1 cellular context compared by ENCODE assay signal in the genomic region with DNA sequence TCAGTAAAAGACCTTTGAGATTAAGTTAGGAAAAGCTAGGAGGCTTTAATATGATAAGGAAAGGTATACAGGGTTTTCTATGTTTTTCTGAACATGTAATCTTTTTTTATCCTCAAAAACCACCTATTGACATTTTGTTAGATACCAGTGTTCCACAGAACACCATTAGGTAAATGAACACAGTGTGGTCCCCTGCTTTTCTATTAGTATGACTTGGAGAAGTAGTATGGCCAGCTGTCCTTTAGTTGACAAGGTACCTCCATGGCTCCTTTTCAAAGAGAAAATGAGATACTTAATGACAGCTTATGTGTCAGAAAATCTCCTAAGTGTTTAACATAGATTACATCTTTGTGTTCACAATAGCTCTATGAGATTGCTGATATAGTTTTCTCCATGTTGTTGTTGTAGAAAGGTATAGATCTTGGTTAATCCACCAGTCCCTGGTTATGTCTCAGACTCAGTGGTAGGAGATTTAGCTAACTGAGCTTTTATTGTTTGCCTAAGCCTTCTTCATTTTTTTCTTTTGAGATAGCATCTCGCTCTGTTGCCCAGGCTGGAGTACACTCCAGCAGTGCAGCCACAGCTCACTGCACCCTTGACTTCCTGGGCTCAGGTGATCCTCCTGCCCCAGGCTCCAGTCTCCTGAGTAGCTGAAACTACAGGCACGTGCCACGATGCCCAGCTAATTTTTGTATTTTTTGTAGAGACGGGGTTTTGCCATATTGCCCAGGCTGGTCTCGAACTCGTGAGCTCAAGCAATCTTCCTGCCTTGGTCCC.
TF ChIP-seq lines count a peak whose summit lies in the region.

No MANE protein-coding gene starts in this region.

TF ChIP-seq in K562, 482 proteins besides CTCF, POLR2A, EP300 and RAD21 (continues in another document):
- TF ChIP-seq TCFL5 (CRISPR knock-in tag; conservative IDR thresholded peaks at IDR 0.05) (no peak), FIP1L1 (IDR thresholded peaks at IDR 0.05; ENCODE audit: low read depth, low read length, poor library complexity, severe bottlenecking) (no peak), ILK (tag; IDR thresholded peaks at IDR 0.05; ENCODE audit: borderline replicate concordance, low read depth) (no peak), COPS2 (conservative IDR thresholded peaks at IDR 0.05) (no peak), KDM1A (IDR thresholded peaks at IDR 0.05) (no peak), FOXP4 (CRISPR knock-in tag; IDR thresholded peaks at IDR 0.05; ENCODE audit: borderline replicate concordance) (0 out of 2 replicates have a peak, but pooled peaks have one; percentile 23), U2AF1 (optimal IDR thresholded peaks at IDR 0.05; ENCODE audit: low read depth, low read length) (no peak), ARID3B (CRISPR knock-in tag; IDR thresholded peaks at IDR 0.05; ENCODE audit: borderline replicate concordance) (no peak), AFF4 (CRISPR knock-in tag; IDR thresholded peaks at IDR 0.05) (no peak), ZNF384 (IDR thresholded peaks at IDR 0.05; ENCODE audit: low read depth, low read length) (0 out of 2 replicates have a peak, but pooled peaks have one; percentile 22), ZNF830 (CRISPR knock-in tag; IDR thresholded peaks at IDR 0.05) (no peak), CCAR2 (IDR thresholded peaks at IDR 0.05; ENCODE audit: low read depth, low read length) (no peak), PCBP1 (IDR thresholded peaks at IDR 0.05; ENCODE audit: low read depth, low read length, poor library complexity, severe bottlenecking) (no peak), NCOA4 (IDR thresholded peaks at IDR 0.05; ENCODE audit: partially characterized antibody) (no peak), CREB3 (tag; conservative IDR thresholded peaks at IDR 0.05; ENCODE audit: low read depth) (no peak), ELK3 (CRISPR knock-in tag; IDR thresholded peaks at IDR 0.05) (no peak)
- TF ChIP-seq, protein P1, sequence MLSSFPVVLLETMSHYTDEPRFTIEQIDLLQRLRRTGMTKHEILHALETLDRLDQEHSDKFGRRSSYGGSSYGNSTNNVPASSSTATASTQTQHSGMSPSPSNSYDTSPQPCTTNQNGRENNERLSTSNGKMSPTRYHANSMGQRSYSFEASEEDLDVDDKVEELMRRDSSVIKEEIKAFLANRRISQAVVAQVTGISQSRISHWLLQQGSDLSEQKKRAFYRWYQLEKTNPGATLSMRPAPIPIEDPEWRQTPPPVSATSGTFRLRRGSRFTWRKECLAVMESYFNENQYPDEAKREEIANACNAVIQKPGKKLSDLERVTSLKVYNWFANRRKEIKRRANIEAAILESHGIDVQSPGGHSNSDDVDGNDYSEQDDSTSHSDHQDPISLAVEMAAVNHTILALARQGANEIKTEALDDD (IDR thresholded peaks at IDR 0.05) = peak; percentile 58; the same call in 1 of the 2 replicates
- TF ChIP-seq, protein P2, sequence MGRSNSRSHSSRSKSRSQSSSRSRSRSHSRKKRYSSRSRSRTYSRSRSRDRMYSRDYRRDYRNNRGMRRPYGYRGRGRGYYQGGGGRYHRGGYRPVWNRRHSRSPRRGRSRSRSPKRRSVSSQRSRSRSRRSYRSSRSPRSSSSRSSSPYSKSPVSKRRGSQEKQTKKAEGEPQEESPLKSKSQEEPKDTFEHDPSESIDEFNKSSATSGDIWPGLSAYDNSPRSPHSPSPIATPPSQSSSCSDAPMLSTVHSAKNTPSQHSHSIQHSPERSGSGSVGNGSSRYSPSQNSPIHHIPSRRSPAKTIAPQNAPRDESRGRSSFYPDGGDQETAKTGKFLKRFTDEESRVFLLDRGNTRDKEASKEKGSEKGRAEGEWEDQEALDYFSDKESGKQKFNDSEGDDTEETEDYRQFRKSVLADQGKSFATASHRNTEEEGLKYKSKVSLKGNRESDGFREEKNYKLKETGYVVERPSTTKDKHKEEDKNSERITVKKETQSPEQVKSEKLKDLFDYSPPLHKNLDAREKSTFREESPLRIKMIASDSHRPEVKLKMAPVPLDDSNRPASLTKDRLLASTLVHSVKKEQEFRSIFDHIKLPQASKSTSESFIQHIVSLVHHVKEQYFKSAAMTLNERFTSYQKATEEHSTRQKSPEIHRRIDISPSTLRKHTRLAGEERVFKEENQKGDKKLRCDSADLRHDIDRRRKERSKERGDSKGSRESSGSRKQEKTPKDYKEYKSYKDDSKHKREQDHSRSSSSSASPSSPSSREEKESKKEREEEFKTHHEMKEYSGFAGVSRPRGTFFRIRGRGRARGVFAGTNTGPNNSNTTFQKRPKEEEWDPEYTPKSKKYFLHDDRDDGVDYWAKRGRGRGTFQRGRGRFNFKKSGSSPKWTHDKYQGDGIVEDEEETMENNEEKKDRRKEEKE (IDR thresholded peaks at IDR 0.05; ENCODE audit: borderline replicate concordance in 1 of 2, control insufficient read depth in 1 of 2, low read depth in 2 of 2, low read length in 1 of 2) = no peak
- TF ChIP-seq, protein P3, sequence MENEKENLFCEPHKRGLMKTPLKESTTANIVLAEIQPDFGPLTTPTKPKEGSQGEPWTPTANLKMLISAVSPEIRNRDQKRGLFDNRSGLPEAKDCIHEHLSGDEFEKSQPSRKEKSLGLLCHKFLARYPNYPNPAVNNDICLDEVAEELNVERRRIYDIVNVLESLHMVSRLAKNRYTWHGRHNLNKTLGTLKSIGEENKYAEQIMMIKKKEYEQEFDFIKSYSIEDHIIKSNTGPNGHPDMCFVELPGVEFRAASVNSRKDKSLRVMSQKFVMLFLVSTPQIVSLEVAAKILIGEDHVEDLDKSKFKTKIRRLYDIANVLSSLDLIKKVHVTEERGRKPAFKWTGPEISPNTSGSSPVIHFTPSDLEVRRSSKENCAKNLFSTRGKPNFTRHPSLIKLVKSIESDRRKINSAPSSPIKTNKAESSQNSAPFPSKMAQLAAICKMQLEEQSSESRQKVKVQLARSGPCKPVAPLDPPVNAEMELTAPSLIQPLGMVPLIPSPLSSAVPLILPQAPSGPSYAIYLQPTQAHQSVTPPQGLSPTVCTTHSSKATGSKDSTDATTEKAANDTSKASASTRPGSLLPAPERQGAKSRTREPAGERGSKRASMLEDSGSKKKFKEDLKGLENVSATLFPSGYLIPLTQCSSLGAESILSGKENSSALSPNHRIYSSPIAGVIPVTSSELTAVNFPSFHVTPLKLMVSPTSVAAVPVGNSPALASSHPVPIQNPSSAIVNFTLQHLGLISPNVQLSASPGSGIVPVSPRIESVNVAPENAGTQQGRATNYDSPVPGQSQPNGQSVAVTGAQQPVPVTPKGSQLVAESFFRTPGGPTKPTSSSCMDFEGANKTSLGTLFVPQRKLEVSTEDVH (IDR thresholded peaks at IDR 0.05; ENCODE audit: low read depth, partially characterized antibody) = no peak
- TF ChIP-seq, protein P4, sequence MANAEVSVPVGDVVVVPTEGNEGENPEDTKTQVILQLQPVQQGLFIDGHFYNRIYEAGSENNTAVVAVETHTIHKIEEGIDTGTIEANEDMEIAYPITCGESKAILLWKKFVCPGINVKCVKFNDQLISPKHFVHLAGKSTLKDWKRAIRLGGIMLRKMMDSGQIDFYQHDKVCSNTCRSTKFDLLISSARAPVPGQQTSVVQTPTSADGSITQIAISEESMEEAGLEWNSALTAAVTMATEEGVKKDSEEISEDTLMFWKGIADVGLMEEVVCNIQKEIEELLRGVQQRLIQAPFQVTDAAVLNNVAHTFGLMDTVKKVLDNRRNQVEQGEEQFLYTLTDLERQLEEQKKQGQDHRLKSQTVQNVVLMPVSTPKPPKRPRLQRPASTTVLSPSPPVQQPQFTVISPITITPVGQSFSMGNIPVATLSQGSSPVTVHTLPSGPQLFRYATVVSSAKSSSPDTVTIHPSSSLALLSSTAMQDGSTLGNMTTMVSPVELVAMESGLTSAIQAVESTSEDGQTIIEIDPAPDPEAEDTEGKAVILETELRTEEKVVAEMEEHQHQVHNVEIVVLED (CRISPR knock-in tag; IDR thresholded peaks at IDR 0.05) = no peak
- TF ChIP-seq, protein P5, sequence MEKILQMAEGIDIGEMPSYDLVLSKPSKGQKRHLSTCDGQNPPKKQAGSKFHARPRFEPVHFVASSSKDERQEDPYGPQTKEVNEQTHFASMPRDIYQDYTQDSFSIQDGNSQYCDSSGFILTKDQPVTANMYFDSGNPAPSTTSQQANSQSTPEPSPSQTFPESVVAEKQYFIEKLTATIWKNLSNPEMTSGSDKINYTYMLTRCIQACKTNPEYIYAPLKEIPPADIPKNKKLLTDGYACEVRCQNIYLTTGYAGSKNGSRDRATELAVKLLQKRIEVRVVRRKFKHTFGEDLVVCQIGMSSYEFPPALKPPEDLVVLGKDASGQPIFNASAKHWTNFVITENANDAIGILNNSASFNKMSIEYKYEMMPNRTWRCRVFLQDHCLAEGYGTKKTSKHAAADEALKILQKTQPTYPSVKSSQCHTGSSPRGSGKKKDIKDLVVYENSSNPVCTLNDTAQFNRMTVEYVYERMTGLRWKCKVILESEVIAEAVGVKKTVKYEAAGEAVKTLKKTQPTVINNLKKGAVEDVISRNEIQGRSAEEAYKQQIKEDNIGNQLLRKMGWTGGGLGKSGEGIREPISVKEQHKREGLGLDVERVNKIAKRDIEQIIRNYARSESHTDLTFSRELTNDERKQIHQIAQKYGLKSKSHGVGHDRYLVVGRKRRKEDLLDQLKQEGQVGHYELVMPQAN (IDR thresholded peaks at IDR 0.05; ENCODE audit: borderline replicate concordance) = no peak
